ENCODE assay signal across 15 cellular contexts in the genomic region with DNA sequence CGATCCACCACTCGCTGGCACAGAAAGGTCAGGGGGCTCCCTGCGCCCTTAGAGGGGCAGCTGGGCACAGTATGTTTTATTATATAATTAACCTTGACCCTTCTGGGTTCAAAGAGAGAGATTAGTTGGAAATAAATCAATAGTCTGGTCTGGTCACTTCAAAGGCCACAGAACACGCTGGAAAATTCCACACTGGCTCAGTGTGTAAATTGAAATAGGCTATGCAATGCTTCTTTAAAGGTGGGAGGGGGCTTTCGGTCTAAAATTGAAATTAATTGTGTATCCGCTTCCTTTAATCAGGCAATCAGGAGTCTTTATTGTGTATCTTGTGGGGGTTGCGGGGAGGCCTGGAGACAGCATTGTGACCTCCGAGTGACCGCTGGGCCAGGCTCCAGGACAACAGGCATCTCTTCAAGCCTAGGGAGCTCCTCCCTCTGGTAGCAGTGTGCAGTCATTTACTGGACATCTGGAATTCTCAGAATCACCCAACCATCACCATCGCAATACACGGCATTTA. TPM values are rescaled to one million over a fixed set of nuclear protein-coding genes. Genes with fewer than 3 reads are reported as not detected.
DNase-seq lines count a peak whose midpoint lies in the region; ATAC-seq and TF ChIP-seq lines count a peak whose summit lies in the region.
"Had no signal": no experiment of that assay in that cellular context is flagged by ENCODE, and none has a peak within 500 bp of the region (broad histone marks: within the 10 kb centered on the region; RNA-seq: fewer than 3 reads in every experiment).

No MANE protein-coding gene starts in this region.

- H3K36me3 ChIP-seq in lower lobe of right lung (no peaks in the 10 kb centered on the region), spleen (no peaks in the 10 kb centered on the region)
- H3K36me3 ChIP-seq: sigmoid colon had no signal

- no peak for ATAC-seq in lower lobe of right lung
- ATAC-seq in GM21515 (IDR thresholded peaks at IDR 0.05; ENCODE audit: unreplicated experiment): no peak
- ATAC-seq: activated CD4-positive, alpha-beta T cell treated with anti-CD3 and anti-CD28 coated beads for 36 hours; esophagus mucosa had no signal

- intact Hi-C loops in lower lobe of right lung (cut with DNase I): no loop called here
- intact Hi-C loops in spleen (cut with DNase I; ENCODE audit: low total_unique reads): no loop called here

- TF ChIP-seq POLR2A in spleen (IDR thresholded peaks at IDR 0.05): no peak

- H3K4me3 ChIP-seq in lower lobe of right lung (no peak overlapping the region), spleen (no peak overlapping the region)
- H3K4me3 ChIP-seq: sigmoid colon had no signal

- H3K9me3 ChIP-seq in lower lobe of right lung: no peaks in the 10 kb centered on the region
- no peaks in the 10 kb centered on the region for H3K9me3 ChIP-seq in spleen
- H3K9me3 ChIP-seq: sigmoid colon had no signal

- WGBS in spleen, 5 donors: 74 to 80% (median 76%) methylated on average over 11 of the region's 11 CpGs

- DNase-seq in SK-N-DZ (ENCODE audit: low spot score) (peak; percentile 51), glomerular visceral epithelial cell (ENCODE audit: extremely low spot score) (peak; percentile 28), lower lobe of right lung (peak; percentile 15), spleen (peak; percentile 28), NOMO-1 (lab: John Stamatoyannopoulos, UW; ENCODE audit: unreplicated experiment in 2 of 2) (no peak), HPDE6-E6E7 (ENCODE audit: extremely low spot score) (no peak), NCI-H82 treated with DMSO at 0.1 percent for 48 hours (lab: John Stamatoyannopoulos, UW; ENCODE audit: unreplicated experiment) (no peak)
- DNase-seq: activated CD4-positive, alpha-beta T cell treated with anti-CD3 and anti-CD28 coated beads for 36 hours; activated naive CD8-positive, alpha-beta T cell treated with anti-CD3 and anti-CD28 coated beads for 36 hours; CD4-positive, CD25-positive, alpha-beta regulatory T cell; sigmoid colon had no signal

- H3K4me1 ChIP-seq in lower lobe of right lung: no peaks in the 10 kb centered on the region
- no peaks in the 10 kb centered on the region for H3K4me1 ChIP-seq in spleen
- H3K4me1 ChIP-seq: sigmoid colon had no signal

- no peak overlapping the region for H3K27ac ChIP-seq in lower lobe of right lung
- H3K27ac ChIP-seq in spleen: peak overlapping the region in 2 of 8 donors; percentile 4 to 14
- H3K27ac ChIP-seq: KMS-11 had no signal

- no peak for TF ChIP-seq CTCF in lower lobe of right lung (IDR thresholded peaks at IDR 0.05)
- no peak for TF ChIP-seq CTCF in spleen (IDR thresholded peaks at IDR 0.05 in 8 of 11, conservative IDR thresholded peaks at IDR 0.05 in 3 of 11)

- H3K27me3 ChIP-seq in lower lobe of right lung (ENCODE audit: low read depth): no peaks in the 10 kb centered on the region
- H3K27me3 ChIP-seq in spleen (replicated peaks in 1 of 7): peaks cover 0 to 13% (median 0%) of the 10 kb centered on the region in 7 donors
- H3K27me3 ChIP-seq: sigmoid colon had no signal

RNA-seq across cellular contexts. Expression of gene RNU5B-1, which starts 8.0 kb away (rescaled TPM):
- not detected in 2 replicates for polyA plus RNA-seq in SK-N-DZ (2014; cell fraction: cytosol; rRNA removed)
- not detected in 2 replicates for polyA plus RNA-seq in SK-N-DZ (2014; cell fraction: nucleus; rRNA removed)
- total RNA-seq in lower lobe of right lung (47.6 TPM), spleen (10 to 100 TPM in 4 of 7 donors, not detected in 3; 24.2 to 62.3 (median 32.6) TPM)
- polyA plus RNA-seq in spleen: not detected
- total RNA-seq: activated CD4-positive, alpha-beta T cell treated with anti-CD3 and anti-CD28 coated beads for 36 hours; CD4-positive, CD25-positive, alpha-beta regulatory T cell; G401; sigmoid colon had no signal
- polyA plus RNA-seq: CD4-positive, CD25-positive, alpha-beta regulatory T cell; sigmoid colon had no signal

RNA-seq across cellular contexts. Expression of gene RNU5A-1, which starts 16.6 kb away (rescaled TPM):
- polyA plus RNA-seq in SK-N-DZ (2014; cell fraction: cytosol; rRNA removed): not detected in 2 replicates
- not detected in 2 replicates for polyA plus RNA-seq in SK-N-DZ (2014; cell fraction: nucleus; rRNA removed)
- not detected for total RNA-seq in lower lobe of right lung
- not detected for total RNA-seq in spleen
- polyA plus RNA-seq in spleen: not detected
- total RNA-seq: activated CD4-positive, alpha-beta T cell treated with anti-CD3 and anti-CD28 coated beads for 36 hours; activated naive CD8-positive, alpha-beta T cell treated with anti-CD3 and anti-CD28 coated beads for 36 hours; CD4-positive, CD25-positive, alpha-beta regulatory T cell; esophagus mucosa; G401; sigmoid colon had no signal
- polyA plus RNA-seq: CD4-positive, CD25-positive, alpha-beta regulatory T cell; sigmoid colon had no signal

RNA-seq across cellular contexts. Expression of gene PARP16, which starts 25.8 kb away (rescaled TPM):
- polyA plus RNA-seq in SK-N-DZ (2014; cell fraction: cytosol; rRNA removed): 23.9 and 25.0 TPM in 2 replicates
- polyA plus RNA-seq in SK-N-DZ (2014; cell fraction: nucleus; rRNA removed): 17.8 and 27.0 TPM in 2 replicates
- total RNA-seq in lower lobe of right lung: 8.8 TPM
- 10 to 100 TPM in 4 of 7 donors, 1 to 10 TPM in 3; 8.7 to 11.3 (median 10.2) TPM for total RNA-seq in spleen
- polyA plus RNA-seq in spleen: 1 to 10 TPM; 6.4 to 7.9 (median 6.7) TPM

Comparison
In these comparisons a context has a peak if more than half of its experiments do, and no peak if none do; other contexts are left out.
1. DNase-seq: peak in SK-N-DZ (single experiment), glomerular visceral epithelial cell (single experiment), lower lobe of right lung (single experiment) and spleen (single experiment); none in NOMO-1 (0 of 2), HPDE6-E6E7 (single experiment) and NCI-H82 treated with DMSO at 0.1 percent for 48 hours (single experiment).